8 cellular contexts compared by ENCODE assay signal in genomic region chr12:12715459-12716150, GRCh38. TPM values are rescaled to one million over a fixed set of nuclear protein-coding genes. Genes with fewer than 3 reads are reported as not detected.
DNase-seq lines count a peak whose midpoint lies in the region; ATAC-seq lines count a peak whose summit lies in the region.

No MANE protein-coding gene starts in this region.

- peak overlapping the region; percentile 95 to 98 for H3K4me3 Mint-ChIP-seq in activated T-cell treated with anti-CD3 and anti-CD28 coated beads, Interleukin-2, amount 50 U/mL, for 72 hours

- ATAC-seq in GM21423 (IDR thresholded peaks at IDR 0.05; ENCODE audit: unreplicated experiment) (peak; percentile 33), HG03039 (IDR thresholded peaks at IDR 0.05; ENCODE audit: unreplicated experiment) (no peak), HG03521 (IDR thresholded peaks at IDR 0.05; ENCODE audit: unreplicated experiment) (no peak)
- peak; percentile 22 to 25 for ATAC-seq in activated T-cell treated with anti-CD3 and anti-CD28 coated beads, Interleukin-2, amount 50 U/mL, for 72 hours (replicated peaks in 1 of 2)

- peak overlapping the region; percentile 75 for H3K4me3 ChIP-seq in iPS-15b (ENCODE audit: low read depth, low read length)

- no peak overlapping the region for H3K9ac ChIP-seq in iPS-15b (ENCODE audit: low read depth, low read length)

- peaks cover 56% of the 10 kb centered on the region for H3K4me1 Mint-ChIP-seq in activated T-cell treated with anti-CD3 and anti-CD28 coated beads, Interleukin-2, amount 50 U/mL, for 72 hours (ENCODE audit: low read depth)

- peaks cover 30 to 36% of the 10 kb centered on the region in 2 donors for H3K36me3 Mint-ChIP-seq in activated T-cell treated with anti-CD3 and anti-CD28 coated beads, Interleukin-2, amount 50 U/mL, for 72 hours (ENCODE audit: insufficient read depth in 2 of 2)

- H3K4me1 ChIP-seq in iPS-15b (ENCODE audit: control insufficient read depth, insufficient read depth, low read length), result peaks cover 26% of the 10 kb centered on the region

- H3K9me3 Mint-ChIP-seq in activated T-cell treated with anti-CD3 and anti-CD28 coated beads, Interleukin-2, amount 50 U/mL, for 72 hours, result no peaks in the 10 kb centered on the region

- no peaks in the 10 kb centered on the region for H3K9me3 ChIP-seq in iPS-15b (ENCODE audit: control insufficient read depth, insufficient read depth, low read length)

- DNase-seq in GF-D8 (lab: John Stamatoyannopoulos, UW) (peak; percentile 60), LHCN-M2 (ENCODE audit: low read depth) (peak; percentile 66)
- DNase-seq in activated T-cell treated with anti-CD3 and anti-CD28 coated beads, Interleukin-2, amount 50 U/mL, for 72 hours, result peak; percentile 70 to 73
- peak; percentile 52 for DNase-seq in stimulated activated CD4-positive, alpha-beta T cell treated with anti-CD3 and anti-CD28 coated beads, Interleukin-4, amount 100 ng/mL, for 24 hours

- no peaks in the 10 kb centered on the region for H3K27me3 Mint-ChIP-seq in activated T-cell treated with anti-CD3 and anti-CD28 coated beads, Interleukin-2, amount 50 U/mL, for 72 hours (ENCODE audit: low read depth)

- peaks cover 17% of the 10 kb centered on the region for H3K27me3 ChIP-seq in iPS-15b (ENCODE audit: control insufficient read depth, insufficient read depth, low read length)

- H3K27ac Mint-ChIP-seq in activated T-cell treated with anti-CD3 and anti-CD28 coated beads, Interleukin-2, amount 50 U/mL, for 72 hours, result peak overlapping the region; percentile 93

- peaks cover 5% of the 10 kb centered on the region for H3K36me3 ChIP-seq in iPS-15b (ENCODE audit: control insufficient read depth, insufficient read depth, low read length)

RNA-seq across cellular contexts. Expression of gene CDKN1B, which starts 1.6 kb away (rescaled TPM):
- total RNA-seq in LHCN-M2 (2014; rRNA removed), result 21.2 and 27.4 TPM in 2 replicates
- 9.2 TPM for polyA plus RNA-seq in LHCN-M2 (2012)
- 10 to 100 TPM; 54.2 to 67.2 TPM for total RNA-seq in activated T-cell treated with anti-CD3 and anti-CD28 coated beads, Interleukin-2, amount 50 U/mL, for 72 hours

RNA-seq across cellular contexts. Expression of gene GPR19, which starts 19.6 kb away (rescaled TPM):
- 0.34 and 0.64 TPM in 2 replicates for total RNA-seq in LHCN-M2 (2014; rRNA removed)
- polyA plus RNA-seq in LHCN-M2 (2012), result 0.09 TPM
- total RNA-seq in activated T-cell treated with anti-CD3 and anti-CD28 coated beads, Interleukin-2, amount 50 U/mL, for 72 hours, result 10 to 100 TPM; 34.2 to 50.4 TPM

Comparison
In these comparisons a context has a peak if more than half of its experiments do, and no peak if none do; other contexts are left out.
1. ATAC-seq: peak in GM21423 (single experiment) and activated T-cell treated with anti-CD3 and anti-CD28 coated beads, Interleukin-2, amount 50 U/mL, for 72 hours (2 of 2); none in HG03039 (single experiment) and HG03521 (single experiment).
2. RNA of gene GPR19, which starts 19.6 kb away (total RNA-seq): 34.2 to 50.4 TPM in activated T-cell treated with anti-CD3 and anti-CD28 coated beads, Interleukin-2, amount 50 U/mL, for 72 hours; 0.34 to 0.64 TPM in LHCN-M2; every median in the first group is over 10 times any median in the second.
3. Peak in every context shown above with its lines, with median percentiles within 50 percentile points of each other: DNase-seq.